In genomic region chr17:8378117-8378516, GRCh38 we compare ENCODE assay signal across 6 cellular contexts. TPM values are rescaled to one million over a fixed set of nuclear protein-coding genes. Genes with fewer than 3 reads are reported as not detected.
"Had no signal": no experiment of that assay in that cellular context is flagged by ENCODE, and none has a peak within 500 bp of the region (broad histone marks: within the 10 kb centered on the region; RNA-seq: fewer than 3 reads in every experiment).

No MANE protein-coding gene starts in this region.

RNA-seq across cellular contexts. Expression of gene RNF222, which starts 19.5 kb away (rescaled TPM):
- total RNA-seq: body of pancreas, hepatocyte, kidney, left ventricle myocardium inferior, right atrium auricular region had no signal

RNA-seq across cellular contexts. Expression of gene ODF4, which starts 38.5 kb away (rescaled TPM):
- total RNA-seq: body of pancreas, hepatocyte, kidney, left ventricle myocardium inferior, right atrium auricular region, tibial nerve had no signal
